Comparison of ENCODE assay signal across 9 cellular contexts in the genomic region with DNA sequence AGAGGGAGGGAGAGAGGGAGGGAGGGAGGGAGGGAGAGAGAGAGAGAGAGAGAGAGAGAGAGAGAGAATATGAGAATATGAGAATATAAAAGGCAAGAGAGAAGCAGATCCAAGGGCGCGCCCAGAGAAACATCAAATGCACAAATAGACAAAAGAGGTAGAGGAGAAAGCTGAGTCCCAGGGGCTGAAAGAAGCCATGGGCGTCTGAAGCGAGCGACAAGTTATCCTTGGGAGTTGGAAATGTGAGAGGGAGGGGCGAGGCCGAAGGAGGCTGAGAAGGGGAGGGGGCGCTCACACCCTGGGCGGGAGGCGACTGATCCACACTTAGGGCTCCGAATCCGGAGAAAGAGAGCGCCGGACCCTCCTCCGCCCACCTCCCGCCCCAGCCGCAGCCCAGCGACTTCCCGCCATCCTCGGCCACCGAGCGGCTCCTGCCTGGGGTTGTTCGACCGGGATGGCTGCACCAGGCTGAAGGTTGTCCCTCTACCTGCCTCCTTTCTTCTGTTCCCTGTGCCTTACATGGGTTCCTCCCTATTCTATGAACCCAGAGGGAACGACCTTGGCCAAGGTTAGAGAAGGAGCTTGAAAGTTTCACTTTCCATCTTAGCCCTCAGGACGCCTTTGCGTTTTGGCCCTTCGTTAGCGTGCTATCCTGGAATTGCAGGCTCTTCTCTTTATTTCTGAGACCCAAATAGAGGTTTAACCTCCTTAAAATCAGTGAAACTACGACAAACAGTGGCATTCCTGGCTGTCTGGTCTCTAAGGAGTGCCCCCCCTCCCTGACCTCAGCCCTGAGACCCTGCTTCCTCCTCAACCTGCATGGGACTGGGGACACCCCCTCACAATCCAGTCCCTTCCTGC. TPM values are rescaled to one million over a fixed set of nuclear protein-coding genes. Genes with fewer than 3 reads are reported as not detected.
DNase-seq lines count a peak whose midpoint lies in the region; ATAC-seq and TF ChIP-seq lines count a peak whose summit lies in the region.
"Had no signal": no experiment of that assay in that cellular context is flagged by ENCODE, and none has a peak within 500 bp of the region (broad histone marks: within the 10 kb centered on the region; RNA-seq: fewer than 3 reads in every experiment).

No MANE protein-coding gene starts in this region.

- no peaks in the 10 kb centered on the region for H3K9me3 ChIP-seq in esophagus muscularis mucosa

- DNase-seq in NCI-H69 (lab: John Stamatoyannopoulos, UW) (peak; percentile 67), esophagus muscularis mucosa (ENCODE audit: extremely low spot score) (no peak), renal cortical epithelial cell (ENCODE audit: low read depth) (peak; percentile 31), NCI-H446 (lab: John Stamatoyannopoulos, UW) (no peak), amniotic stem cell (lab: John Stamatoyannopoulos, UW) (no peak)
- no peak for DNase-seq in activated CD4-positive, CD25-positive, alpha-beta regulatory T cell (lab: John Stamatoyannopoulos, UW)

- no peak for ATAC-seq in HG02840 (IDR thresholded peaks at IDR 0.05; ENCODE audit: low FRiP score, unreplicated experiment)

- no peak overlapping the region for H3K27ac ChIP-seq in esophagus muscularis mucosa (replicated peaks in 1 of 4)
- H3K27ac ChIP-seq: VCaP had no signal

- H3K36me3 ChIP-seq in esophagus muscularis mucosa, result no peaks in the 10 kb centered on the region

- 2% methylated on average over 30 of the region's 30 CpGs for WGBS in esophagus muscularis mucosa

- TF ChIP-seq EP300 in esophagus muscularis mucosa (IDR thresholded peaks at IDR 0.05), result no peak

- peaks cover 11 to 21% (median 19%) of the 10 kb centered on the region in 4 donors for H3K4me1 ChIP-seq in esophagus muscularis mucosa

- peaks cover 2 to 99% (median 55%) of the 10 kb centered on the region in 4 donors for H3K27me3 ChIP-seq in esophagus muscularis mucosa

- intact Hi-C loops in esophagus muscularis mucosa (cut with DNase I), result no loop called here

- no peak for TF ChIP-seq POLR2A in esophagus muscularis mucosa (IDR thresholded peaks at IDR 0.05; ENCODE audit: low read depth)

- H3K4me3 ChIP-seq in GM12875 (ENCODE audit: low read depth, low read length) (peak overlapping the region; percentile 21), esophagus muscularis mucosa (peak overlapping the region; percentile 46 to 58 (median 48))

- TF ChIP-seq CTCF in GM12875 (IDR thresholded peaks at IDR 0.05; ENCODE audit: borderline replicate concordance, insufficient read depth, low read depth, low read length) (no peak), esophagus muscularis mucosa (IDR thresholded peaks at IDR 0.05) (no peak)

RNA-seq across cellular contexts. Expression of a gene that starts 21.2 kb away (rescaled TPM):
- not detected for total RNA-seq in esophagus muscularis mucosa
- 17.5 and 49.2 TPM in 2 replicates for total RNA-seq in renal cortical epithelial cell

RNA-seq across cellular contexts. Expression of a gene that starts 32.2 kb away (rescaled TPM):
- total RNA-seq in esophagus muscularis mucosa (not detected), renal cortical epithelial cell (8.3 and 65.8 TPM in 2 replicates)

RNA-seq across cellular contexts. Expression of a gene that starts 36.5 kb away (rescaled TPM):
- total RNA-seq in esophagus muscularis mucosa, result 1 to 10 TPM in 1 of 4 donors, under 1 TPM in 3; 0.52 to 1.7 (median 0.66) TPM
- 23.2 and 24.0 TPM in 2 replicates for total RNA-seq in renal cortical epithelial cell

RNA-seq across cellular contexts. Expression of a gene that starts 42.5 kb away (rescaled TPM):
- total RNA-seq in esophagus muscularis mucosa (1 to 10 TPM; 2.2 to 5.4 (median 2.9) TPM), renal cortical epithelial cell (16.3 and 56.2 TPM in 2 replicates)

RNA-seq across cellular contexts. Expression of a gene that starts 53.8 kb away (rescaled TPM):
- total RNA-seq in esophagus muscularis mucosa, result under 1 TPM; 0.17 to 0.83 (median 0.36) TPM
- total RNA-seq in renal cortical epithelial cell, result 0.35 and 2.4 TPM in 2 replicates

Comparison
In these comparisons a context has a peak if more than half of its experiments do, and no peak if none do; other contexts are left out.
1. DNase-seq: peak in NCI-H69 (single experiment) and renal cortical epithelial cell (single experiment); none in esophagus muscularis mucosa (single experiment), NCI-H446 (0 of 2), activated CD4-positive, CD25-positive, alpha-beta regulatory T cell (0 of 4) and amniotic stem cell (single experiment).
2. RNA of a gene that starts 21.2 kb away (total RNA-seq): 17.5 to 49.2 TPM in renal cortical epithelial cell; not detected in esophagus muscularis mucosa; every median in the first group is over 10 times any median in the second.